Comparison of ENCODE assay signal across 15 cellular contexts in the genomic region with DNA sequence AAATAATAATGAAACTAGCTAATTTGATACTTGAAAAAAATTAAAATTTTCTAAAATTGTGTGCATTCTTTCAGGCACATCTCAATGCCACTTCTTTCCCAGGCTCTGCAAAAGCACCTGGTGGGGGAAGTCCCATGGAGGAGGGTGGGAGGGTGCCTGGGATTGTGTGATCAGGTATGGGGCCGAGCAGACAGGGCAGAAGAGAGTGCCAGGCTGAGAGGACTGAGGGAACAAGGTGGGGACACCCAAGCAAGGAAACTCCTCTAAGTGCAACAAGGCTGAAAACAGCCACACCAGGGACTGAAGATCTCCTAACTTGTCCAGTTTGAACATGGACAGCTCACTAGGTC. TPM values are rescaled to one million over a fixed set of nuclear protein-coding genes. Genes with fewer than 3 reads are reported as not detected.
DNase-seq lines count a peak whose midpoint lies in the region; ATAC-seq and TF ChIP-seq lines count a peak whose summit lies in the region.
"Had no signal": no experiment of that assay in that cellular context is flagged by ENCODE, and none has a peak within 500 bp of the region (broad histone marks: within the 10 kb centered on the region; RNA-seq: fewer than 3 reads in every experiment).

No MANE protein-coding gene starts in this region.

- no peaks in the 10 kb centered on the region for H3K27me3 ChIP-seq in esophagus muscularis mucosa

- ATAC-seq in HG03442 (IDR thresholded peaks at IDR 0.05; ENCODE audit: unreplicated experiment): no peak

- no peak overlapping the region for H3K4me3 Mint-ChIP-seq in activated naive CD8-positive, alpha-beta T cell
- H3K4me3 Mint-ChIP-seq in activated naive CD8-positive, alpha-beta T cell treated with anti-CD3 and anti-CD28 coated beads for 36 hours: no peak overlapping the region
- H3K4me3 Mint-ChIP-seq in progenitor cell of endocrine pancreas (ENCODE audit: low read depth): no peak overlapping the region
- H3K4me3 Mint-ChIP-seq: B cell had no signal

- TF ChIP-seq POLR2A in esophagus muscularis mucosa (IDR thresholded peaks at IDR 0.05; ENCODE audit: low read depth): no peak

- POLR2A ChIA-PET in RWPE1 (lab: Yijun Ruan, JAX; ENCODE audit: low non-redundant PET): no interaction called here

- TF ChIP-seq EP300 in esophagus muscularis mucosa (IDR thresholded peaks at IDR 0.05): no peak

- no peaks in the 10 kb centered on the region for H3K9me3 Mint-ChIP-seq in activated naive CD8-positive, alpha-beta T cell (ENCODE audit: low read depth)
- no peaks in the 10 kb centered on the region for H3K9me3 Mint-ChIP-seq in activated naive CD8-positive, alpha-beta T cell treated with anti-CD3 and anti-CD28 coated beads for 36 hours
- no peaks in the 10 kb centered on the region for H3K9me3 Mint-ChIP-seq in progenitor cell of endocrine pancreas (ENCODE audit: low read depth)

- H3K27ac ChIP-seq in RWPE1: peak overlapping the region; percentile 61; the same call in 1 of the 2 replicates
- H3K27ac ChIP-seq in esophagus muscularis mucosa (replicated peaks in 1 of 4): peak overlapping the region in 1 of 4 donors; percentile 21
- H3K27ac ChIP-seq: 22Rv1 had no signal

- peaks cover 0 to 12% (median 5%) of the 10 kb centered on the region in 4 donors for H3K4me1 ChIP-seq in esophagus muscularis mucosa

- H3K4me3 ChIP-seq in esophagus muscularis mucosa: no peak overlapping the region
- H3K4me3 ChIP-seq: K562 had no signal

- intact Hi-C loops in esophagus muscularis mucosa (cut with DNase I): no loop called here

- H3K4me1 Mint-ChIP-seq in activated naive CD8-positive, alpha-beta T cell (ENCODE audit: low read depth): peaks cover 9% of the 10 kb centered on the region
- peaks cover 14% of the 10 kb centered on the region for H3K4me1 Mint-ChIP-seq in activated naive CD8-positive, alpha-beta T cell treated with anti-CD3 and anti-CD28 coated beads for 36 hours
- peaks cover 32% of the 10 kb centered on the region for H3K4me1 Mint-ChIP-seq in progenitor cell of endocrine pancreas (ENCODE audit: low read depth)

- H3K36me3 Mint-ChIP-seq in activated naive CD8-positive, alpha-beta T cell: peaks cover 13% of the 10 kb centered on the region
- peaks cover 11% of the 10 kb centered on the region for H3K36me3 Mint-ChIP-seq in activated naive CD8-positive, alpha-beta T cell treated with anti-CD3 and anti-CD28 coated beads for 36 hours
- no peaks in the 10 kb centered on the region for H3K36me3 Mint-ChIP-seq in progenitor cell of endocrine pancreas (ENCODE audit: insufficient read depth)

- WGBS in esophagus muscularis mucosa: 86% methylated on average over 1 of the region's 1 CpG

- no peaks in the 10 kb centered on the region for H3K27me3 Mint-ChIP-seq in activated naive CD8-positive, alpha-beta T cell
- H3K27me3 Mint-ChIP-seq in activated naive CD8-positive, alpha-beta T cell treated with anti-CD3 and anti-CD28 coated beads for 36 hours: no peaks in the 10 kb centered on the region
- H3K27me3 Mint-ChIP-seq in progenitor cell of endocrine pancreas: peaks cover 7% of the 10 kb centered on the region
- H3K27me3 Mint-ChIP-seq: B cell had no signal

- peak overlapping the region; percentile 10 for H3K27ac Mint-ChIP-seq in activated naive CD8-positive, alpha-beta T cell
- H3K27ac Mint-ChIP-seq in activated naive CD8-positive, alpha-beta T cell treated with anti-CD3 and anti-CD28 coated beads for 36 hours: no peak overlapping the region
- H3K27ac Mint-ChIP-seq in progenitor cell of endocrine pancreas: peak overlapping the region; percentile 71
- H3K27ac Mint-ChIP-seq: B cell had no signal

- no peaks in the 10 kb centered on the region for H3K9me3 ChIP-seq in esophagus muscularis mucosa

- CTCF ChIA-PET in RWPE1 (lab: Yijun Ruan, JAX): no interaction called here

- no peak for DNase-seq in activated naive CD8-positive, alpha-beta T cell treated with anti-CD3 and anti-CD28 coated beads for 36 hours
- no peak for DNase-seq in RWPE1 (ENCODE audit: low spot score)
- DNase-seq in esophagus muscularis mucosa (ENCODE audit: extremely low spot score): peak; percentile 57
- DNase-seq in progenitor cell of endocrine pancreas (ENCODE audit: low spot score, unreplicated experiment): no peak
- no peak for DNase-seq in KG1 (lab: John Stamatoyannopoulos, UW)
- no peak for DNase-seq in kidney glomerular epithelial cell (lab: John Stamatoyannopoulos, UW)
- DNase-seq: GOT3, NCI-H1930, NCI-H748 treated with DMSO at 0.1 percent for 48 hours, PC-3 had no signal

- peaks cover 0 to 54% (median 22%) of the 10 kb centered on the region in 4 donors for H3K36me3 ChIP-seq in esophagus muscularis mucosa

- no peak for TF ChIP-seq CTCF in RWPE1 (conservative IDR thresholded peaks at IDR 0.05; ENCODE audit: low read depth)
- TF ChIP-seq CTCF in esophagus muscularis mucosa (IDR thresholded peaks at IDR 0.05): no peak
- TF ChIP-seq CTCF in progenitor cell of endocrine pancreas (IDR thresholded peaks at IDR 0.05; ENCODE audit: unreplicated experiment): no peak

RNA-seq across cellular contexts. Expression of a gene that starts 13.8 kb away (rescaled TPM):
- 10 to 100 TPM; 32.4 to 33.6 TPM for total RNA-seq in activated naive CD8-positive, alpha-beta T cell treated with anti-CD3 and anti-CD28 coated beads for 36 hours
- 10 to 100 TPM; 20.6 to 24.5 (median 23.4) TPM for total RNA-seq in esophagus muscularis mucosa
- total RNA-seq in progenitor cell of endocrine pancreas: 3.4 TPM in 2 replicates
